In the genomic region with DNA sequence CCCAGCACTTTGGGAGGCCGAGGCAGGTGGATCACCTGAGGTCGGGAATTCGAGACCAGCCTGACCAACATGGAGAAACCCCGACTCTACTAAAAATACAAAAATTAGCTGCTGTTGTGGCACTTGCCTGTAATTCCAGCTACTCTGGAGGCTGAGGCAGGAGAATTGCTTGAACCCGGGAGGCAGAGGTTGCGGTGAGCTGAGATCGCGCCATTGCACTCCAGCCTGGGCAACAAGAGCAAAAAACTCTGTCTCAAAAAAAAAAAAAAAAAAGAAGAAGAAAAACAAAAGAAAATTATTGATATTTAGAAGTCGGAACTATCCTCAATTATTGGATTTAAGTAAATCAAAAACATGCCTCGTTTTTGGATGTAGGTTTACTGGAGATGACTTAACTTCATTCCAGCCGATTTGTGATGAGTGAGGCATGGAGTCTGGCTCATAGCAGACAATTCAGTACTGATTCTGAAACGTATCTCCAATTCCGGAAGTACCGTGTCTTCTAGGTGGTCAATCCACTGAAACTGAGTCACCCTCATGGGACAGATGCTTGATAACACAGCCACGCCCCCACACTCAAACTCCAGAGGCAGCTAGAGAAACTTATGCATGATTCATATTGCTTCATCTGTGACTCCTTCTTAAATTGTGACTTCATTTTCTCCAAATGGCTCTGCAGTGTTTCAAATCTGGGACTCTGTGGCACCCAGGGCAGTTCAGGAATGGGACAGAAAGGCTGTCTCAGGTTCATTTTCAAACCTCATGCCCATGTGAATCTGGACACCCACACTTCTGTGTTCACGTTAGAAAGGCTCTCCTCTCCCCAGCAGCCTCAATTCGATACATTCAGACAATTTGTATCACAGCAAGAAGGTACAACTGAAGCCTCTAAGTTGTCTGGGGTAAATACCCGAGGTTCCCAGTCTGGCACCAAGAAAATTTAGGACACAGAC, we compare ENCODE assay signal across 8 cellular contexts.
DNase-seq lines count a peak whose midpoint lies in the region; ATAC-seq, FAIRE-seq and TF ChIP-seq lines count a peak whose summit lies in the region.

No MANE protein-coding gene starts in this region.

- TF ChIP-seq RAD21 in A549 (conservative IDR thresholded peaks at IDR 0.05 in 1 of 2, IDR thresholded peaks at IDR 0.05 in 1 of 2) (no peak), HCT116 (IDR thresholded peaks at IDR 0.05; ENCODE audit: low read depth) (no peak)

- H3K27me3 ChIP-seq in HCT116 (ENCODE audit: insufficient read depth, low read length) (no peaks in the 10 kb centered on the region), keratinocyte (ENCODE audit: control insufficient read depth, extremely low read depth, insufficient read depth, low read length) (no peaks in the 10 kb centered on the region)

- TF ChIP-seq POLR2A in A549 (IDR thresholded peaks at IDR 0.05; ENCODE audit: low read length) (no peak), HCT116 (IDR thresholded peaks at IDR 0.05; ENCODE audit: borderline replicate concordance, extremely low read depth, insufficient read depth, insufficient read length) (no peak)

- peak overlapping the region; percentile 70 for H3K9ac ChIP-seq in HCT116 (ENCODE audit: low read length)
- H3K9ac ChIP-seq in keratinocyte (ENCODE audit: control insufficient read depth, extremely low read depth, insufficient read depth, low read length), result peak overlapping the region; percentile 59

- H3K79me2 ChIP-seq in HCT116 (ENCODE audit: insufficient read depth, low read length) (no peaks in the 10 kb centered on the region), keratinocyte (ENCODE audit: control insufficient read depth, insufficient read depth, low read length) (no peaks in the 10 kb centered on the region)

- H4K20me1 ChIP-seq in HCT116 (ENCODE audit: insufficient read depth) (no peaks in the 10 kb centered on the region), keratinocyte (ENCODE audit: control insufficient read depth, extremely low read depth, insufficient read depth, low read length) (no peaks in the 10 kb centered on the region)

- H3K4me2 ChIP-seq in A549 (peak overlapping the region; percentile 47; the same call in 2 of the 3 replicates), HCT116 (ENCODE audit: low read length) (peak overlapping the region; percentile 94), keratinocyte (ENCODE audit: control insufficient read depth, extremely low read depth, insufficient read depth, low read depth, low read length) (peak overlapping the region; percentile 80)

- WGBS in A549 (ENCODE audit: missing lambda C conversion rate), result 63% methylated on average over 16 of the region's 18 CpGs

- H3K9me1 ChIP-seq in keratinocyte (ENCODE audit: control insufficient read depth, extremely low read depth, insufficient read depth, low read length), result peaks cover 4% of the 10 kb centered on the region

- H3K9me2 ChIP-seq in HCT116 (ENCODE audit: insufficient read depth), result no peaks in the 10 kb centered on the region

- TSS peak; percentile 86 for BruUV-seq in HCT116 (replicated peaks; lab: Mats Ljungman, UMichigan)

- DNase-seq in A549 (ENCODE audit: low read depth in 1 of 2, low spot score in 1 of 2) (peak; percentile 43 to 59), HCT116 (ENCODE audit: low read depth, low spot score) (peak; percentile 86), keratinocyte (ENCODE audit: low read depth, low spot score) (peak; percentile 93), mucosa of gallbladder (ENCODE audit: low spot score) (no peak)
- DNase-seq in activated CD8-positive, alpha-beta memory T cell treated with anti-CD3 and anti-CD28 coated beads, Interleukin-2, amount 50 U/mL, for 48 hours, result peak; percentile 56

- dilution Hi-C loops in keratinocyte (cut with MboI; ENCODE audit: extremely low pct_ligation_motif_present, low sequenced_read_pairs), result no loop called here

- H3K4me3 ChIP-seq in A549 (no peak overlapping the region), HCT116 (replicated peaks in 1 of 2; ENCODE audit: low read depth in 1 of 2, low read length in 2 of 2) (peak overlapping the region in 1 of 2 experiments; percentile 53; a peak in 2 of 4 replicates), keratinocyte (ENCODE audit: control insufficient read depth in 2 of 3, extremely low read depth in 1 of 3, insufficient read depth in 2 of 3, low read depth in 1 of 3, low read length in 3 of 3) (no peak overlapping the region)

- POLR2A ChIA-PET in A549 (lab: Yijun Ruan, JAX), result no interaction called here
- POLR2A ChIA-PET in HCT116 (lab: Charles Lee), result no interaction called here

- FAIRE-seq in A549 (lab: Jason Lieb, UNC) (no peak), keratinocyte (lab: Jason Lieb, UNC) (peak; percentile 76)

- peak overlapping the region; percentile 48 to 62; a peak in 4 of 6 replicates for H3K27ac ChIP-seq in A549
- H3K27ac ChIP-seq in HCT116 (ENCODE audit: low read depth, low read length), result peak overlapping the region; percentile 68; the same call in 1 of the 2 replicates
- H3K27ac ChIP-seq in keratinocyte (ENCODE audit: control insufficient read depth, insufficient read depth, low read length), result peak overlapping the region; percentile 90

- H3K36me3 ChIP-seq in HCT116 (ENCODE audit: control insufficient read depth in 1 of 2, insufficient read depth in 2 of 2, low read length in 2 of 2) (no peaks in the 10 kb centered on the region), keratinocyte (ENCODE audit: control insufficient read depth in 2 of 2, extremely low read depth in 1 of 2, insufficient read depth in 2 of 2, low read length in 2 of 2) (no peaks in the 10 kb centered on the region)

- H3K4me1 ChIP-seq in A549, result peaks cover 35% of the 10 kb centered on the region; the same call in 1 of the 3 replicates
- H3K4me1 ChIP-seq in HCT116 (ENCODE audit: control insufficient read depth in 1 of 2, insufficient read depth in 2 of 2, low read length in 2 of 2), result peaks cover 41 to 82% of the 10 kb centered on the region in 2 experiments
- peaks cover 54% of the 10 kb centered on the region for H3K4me1 ChIP-seq in keratinocyte (ENCODE audit: control insufficient read depth, extremely low read depth, insufficient read depth, low read length)

- H3K9me3 ChIP-seq in A549 (no peaks in the 10 kb centered on the region), HCT116 (ENCODE audit: control insufficient read depth in 1 of 2, insufficient read depth in 1 of 2, low read depth in 1 of 2, low read length in 2 of 2) (no peaks in the 10 kb centered on the region), keratinocyte (ENCODE audit: control insufficient read depth, low read depth, low read length) (no peaks in the 10 kb centered on the region)

- H2AFZ ChIP-seq in HCT116 (ENCODE audit: low read depth, low read length, poor library complexity, severe bottlenecking) (peak overlapping the region; percentile 8), keratinocyte (ENCODE audit: control insufficient read depth, low read length) (no peak overlapping the region)

- TF ChIP-seq EP300 in A549 (IDR thresholded peaks at IDR 0.05), result no peak

- intact Hi-C loops in HCT116 (cut with micrococcal nuclease), result loop anchor here (1.0 kb wide), 1 partner anchor 179 kb away; no protein-coding TSS in a partner anchor

- CTCF ChIA-PET in A549 (lab: Yijun Ruan, JAX), result interaction anchor here (0.7 to 1.2 kb wide), 2 partner anchors 9 to 44 kb away, joined by 3 to 4 read pairs; no protein-coding TSS in a partner anchor
- CTCF ChIA-PET in HCT116 (lab: Charles Lee), result no interaction called here

- RAD21 ChIA-PET in HCT116 (lab: Charles Lee; ENCODE audit: low non-redundant PET in 1 of 2, low total read pairs in 2 of 2, uncharacterized antibody in 2 of 2, unreplicated experiment in 2 of 2), result no interaction called here

- TF ChIP-seq CTCF in A549 (IDR thresholded peaks at IDR 0.05), result no peak
- no peak for TF ChIP-seq CTCF in HCT116 (IDR thresholded peaks at IDR 0.05 in 2 of 3, conservative IDR thresholded peaks at IDR 0.05 in 1 of 3; ENCODE audit: borderline replicate concordance in 1 of 3, insufficient read depth in 1 of 3, low read depth in 2 of 3, low read length in 2 of 3)
- no peak for TF ChIP-seq CTCF in keratinocyte (optimal IDR thresholded peaks at IDR 0.05 in 1 of 3, IDR thresholded peaks at IDR 0.05 in 1 of 3, conservative IDR thresholded peaks at IDR 0.05 in 1 of 3; ENCODE audit: extremely low read depth in 1 of 3, insufficient read depth in 2 of 3, low read length in 3 of 3)

- ATAC-seq in A549 (peak; percentile 69 to 71), HCT116 (peak; percentile 23), HG02623 (IDR thresholded peaks at IDR 0.05; ENCODE audit: unreplicated experiment) (no peak), GM19324 (IDR thresholded peaks at IDR 0.05; ENCODE audit: low FRiP score, unreplicated experiment) (no peak), HG02759 (IDR thresholded peaks at IDR 0.05; ENCODE audit: unreplicated experiment) (no peak)

TF ChIP-seq in A549, 52 proteins besides CTCF, POLR2A, EP300 and RAD21 (continues in another document):
- no peak for TF ChIP-seq CHD2 (IDR thresholded peaks at IDR 0.05; ENCODE audit: low read length, partially characterized antibody)
- TF ChIP-seq NPAS2 (CRISPR knock-in tag; IDR thresholded peaks at IDR 0.05; ENCODE audit: borderline replicate concordance), result no peak
- TF ChIP-seq NR3C1 (IDR thresholded peaks at IDR 0.05), result no peak

TF ChIP-seq in HCT116, 20 proteins besides CTCF, POLR2A, EP300 and RAD21 (continues in another document):
- peak; percentile 48 for TF ChIP-seq ZBTB33 (IDR thresholded peaks at IDR 0.05; ENCODE audit: extremely low read depth, insufficient replicate concordance, low read length)
- no peak for TF ChIP-seq CEBPB (IDR thresholded peaks at IDR 0.05; ENCODE audit: low read depth)
- no peak for TF ChIP-seq FOSL1 (IDR thresholded peaks at IDR 0.05; ENCODE audit: low read depth)

Comparison
In these comparisons a context has a peak if more than half of its experiments do, and no peak if none do; other contexts are left out.
1. ATAC-seq: peak in A549 (2 of 2) and HCT116 (single experiment); none in HG02623 (single experiment), GM19324 (single experiment) and HG02759 (single experiment).
2. Peak in every context shown above with its lines, with median percentiles within 50 percentile points of each other: H3K27ac ChIP-seq and H3K4me2 ChIP-seq.